ENCODE assay signal across 7 cellular contexts in genomic region chr11:17012712-17013547, GRCh38. TPM values are rescaled to one million over a fixed set of nuclear protein-coding genes. Genes with fewer than 3 reads are reported as not detected.
DNase-seq lines count a peak whose midpoint lies in the region; ATAC-seq, FAIRE-seq and TF ChIP-seq lines count a peak whose summit lies in the region.

No MANE protein-coding gene starts in this region.

- intact Hi-C loops in ascending aorta (cut with DNase I): no loop called here

- H3K27me3 ChIP-seq in HUES64 (ENCODE audit: insufficient read depth, low read length) (peaks cover 50% of the 10 kb centered on the region), ascending aorta (no peaks in the 10 kb centered on the region), small intestine (ENCODE audit: control insufficient read depth in 2 of 2, insufficient read depth in 2 of 2, low read length in 2 of 2) (peaks cover 0 to 3% of the 10 kb centered on the region in 2 donors)

- no peak for FAIRE-seq in small intestine (lab: Jason Lieb, UNC)

- TF ChIP-seq CTCF in ascending aorta (IDR thresholded peaks at IDR 0.05): no peak

- 7% methylated on average over 38 of the region's 38 CpGs for WGBS in HUES64
- WGBS in small intestine, 3 donors: 5 to 18% (median 14%) methylated on average over 32 to 38 of the region's 38 CpGs

- H3K4me3 ChIP-seq in HUES64 (ENCODE audit: low read length) (peak overlapping the region; percentile 70), ascending aorta (peak overlapping the region; percentile 70 to 98), iPS-18c (ENCODE audit: insufficient read depth, low read depth, low read length) (peak overlapping the region; percentile 81), small intestine (ENCODE audit: low read depth in 1 of 2, low read length in 2 of 2) (peak overlapping the region; percentile 53 to 93)

- DNase-seq in ascending aorta (ENCODE audit: low spot score in 2 of 2) (peak in 1 of 2 donors; percentile 70), small intestine (peak; percentile 88), NOMO-1 (lab: John Stamatoyannopoulos, UW; ENCODE audit: unreplicated experiment in 2 of 2) (no peak)

- H3K9ac ChIP-seq in HUES64 (ENCODE audit: low read depth, low read length): peak overlapping the region; percentile 49; the same call in 1 of the 2 replicates

- peaks cover 13% of the 10 kb centered on the region for H3K4me1 ChIP-seq in HUES64 (ENCODE audit: insufficient read depth, low read length)
- H3K4me1 ChIP-seq in ascending aorta: peaks cover 0 to 3% of the 10 kb centered on the region in 2 donors
- peaks cover 0 to 6% of the 10 kb centered on the region in 2 donors for H3K4me1 ChIP-seq in small intestine (ENCODE audit: control insufficient read depth in 2 of 2, insufficient read depth in 1 of 2, low read depth in 1 of 2, low read length in 1 of 2)

- ATAC-seq in GM21786 (IDR thresholded peaks at IDR 0.05; ENCODE audit: unreplicated experiment) (no peak), GM19452 (IDR thresholded peaks at IDR 0.05; ENCODE audit: unreplicated experiment) (no peak)

- H3K27ac ChIP-seq in HUES64 (ENCODE audit: low read depth, low read length): no peak overlapping the region
- peak overlapping the region; percentile 10 to 52 for H3K27ac ChIP-seq in ascending aorta
- peak overlapping the region; percentile 83 to 99 for H3K27ac ChIP-seq in small intestine (ENCODE audit: low read depth in 1 of 2, low read length in 1 of 2)

- no peaks in the 10 kb centered on the region for H3K9me3 ChIP-seq in HUES64 (ENCODE audit: insufficient read depth, low read depth, low read length)
- no peaks in the 10 kb centered on the region for H3K9me3 ChIP-seq in ascending aorta
- no peaks in the 10 kb centered on the region for H3K9me3 ChIP-seq in iPS-18c (ENCODE audit: control insufficient read depth, insufficient read depth, low read length)
- H3K9me3 ChIP-seq in small intestine (ENCODE audit: control insufficient read depth, low read depth): no peaks in the 10 kb centered on the region

- no peaks in the 10 kb centered on the region for H3K36me3 ChIP-seq in HUES64 (ENCODE audit: insufficient read depth, low read length)
- H3K36me3 ChIP-seq in ascending aorta: no peaks in the 10 kb centered on the region
- H3K36me3 ChIP-seq in small intestine (ENCODE audit: control insufficient read depth in 2 of 2, insufficient read depth in 2 of 2, low read length in 2 of 2): no peaks in the 10 kb centered on the region

RNA-seq across cellular contexts. Expression of gene PLEKHA7, which starts 1.3 kb away (rescaled TPM):
- 5.2 TPM for polyA plus RNA-seq in HUES64 (2013, experiment 1 of 2)
- polyA plus RNA-seq in HUES64 (2013, experiment 2 of 2): 6.2 TPM
- total RNA-seq in ascending aorta: 9.5 TPM
- polyA plus RNA-seq in small intestine: 10 to 100 TPM; 28.1 to 69.3 (median 52.1) TPM
